Comparison of ENCODE assay signal across 21 cellular contexts in genomic region chr4:43843501-43843900, GRCh38.
A peak's percentile ranks its signal among the peaks of the same experiment; 100 is the strongest.
DNase-seq lines count a peak whose midpoint lies in the region; ATAC-seq, FAIRE-seq and TF ChIP-seq lines count a peak whose summit lies in the region.
"Had no signal": no experiment of that assay in that cellular context is flagged by ENCODE, and none has a peak within 500 bp of the region (broad histone marks: within the 10 kb centered on the region; RNA-seq: fewer than 3 reads in every experiment).

No MANE protein-coding gene starts in this region.

- no peak overlapping the region for H3K4me3 Mint-ChIP-seq in WTC11
- H3K4me3 Mint-ChIP-seq: activated naive CD4-positive, alpha-beta T cell treated with anti-CD3 and anti-CD28 coated beads, Interleukin-2, amount 50 U/mL, for 24 hours; CD8-positive, alpha-beta memory T cell; H9; stimulated activated naive B cell treated with anti-CD40 and anti-IgM and Interleukin-4, amounts not matched to agents 10 μg/mL and 1 μg/mL and 100 μg/mL, for 72 hours had no signal

- DNase-seq in HTR-8/SVneo (ENCODE audit: insufficient read length, low spot score) = peak; percentile 31
- DNase-seq in WTC11 (ENCODE audit: low spot score) = no peak
- DNase-seq in iris pigment epithelial cell (ENCODE audit: low read depth) = peak; percentile 12
- no peak for DNase-seq in prostate gland (ENCODE audit: low spot score)
- DNase-seq in activated CD4-positive, CD25-positive, alpha-beta regulatory T cell treated with anti-CD3 and anti-CD28 coated beads, Interleukin-2, amount 50 U/mL, for 72 hours = no peak
- no peak for DNase-seq in NAMALWA (ENCODE audit: low spot score)
- DNase-seq: activated CD4-positive, alpha-beta T cell treated with anti-CD3 and anti-CD28 coated beads for 48 hours; CD8-positive, alpha-beta memory T cell; central memory CD4-positive, alpha-beta T cell; gastrocnemius medialis; H9; NCI-H1105; NCI-H2171; occipital lobe; small intestine; stimulated activated naive B cell treated with anti-CD40 and anti-IgM and Interleukin-4, amounts not matched to agents 10 μg/mL and 1 μg/mL and 100 μg/mL, for 72 hours; T-helper 2 cell had no signal

- POLR2A ChIA-PET in WTC11 (lab: Charles Lee) = no interaction called here

- intact Hi-C loops in prostate gland (cut with DNase I) = no loop called here

- ATAC-seq in WTC11 (0 out of 2 replicates have a peak, but pooled peaks have one; percentile 28), GM19397 (IDR thresholded peaks at IDR 0.05; ENCODE audit: unreplicated experiment) (no peak)
- ATAC-seq: gastrocnemius medialis; stimulated activated naive B cell treated with anti-CD40 and anti-IgM and Interleukin-4, amounts not matched to agents 10 μg/mL and 1 μg/mL and 100 μg/mL, for 72 hours had no signal

- peaks cover 13% of the 10 kb centered on the region for H3K4me1 Mint-ChIP-seq in WTC11
- H3K4me1 Mint-ChIP-seq: activated naive CD4-positive, alpha-beta T cell treated with anti-CD3 and anti-CD28 coated beads, Interleukin-2, amount 50 U/mL, for 24 hours; CD8-positive, alpha-beta memory T cell; stimulated activated naive B cell treated with anti-CD40 and anti-IgM and Interleukin-4, amounts not matched to agents 10 μg/mL and 1 μg/mL and 100 μg/mL, for 72 hours had no signal

- no peak for TF ChIP-seq POLR2A in prostate gland (IDR thresholded peaks at IDR 0.05)

- H3K36me3 ChIP-seq in prostate gland = no peaks in the 10 kb centered on the region
- H3K36me3 ChIP-seq: gastrocnemius medialis had no signal

- CTCF ChIA-PET in WTC11 (lab: Charles Lee) = no interaction called here

- H3K27me3 ChIP-seq in prostate gland (replicated peaks; ENCODE audit: insufficient read depth) = no peaks in the 10 kb centered on the region
- H3K27me3 ChIP-seq: gastrocnemius medialis had no signal

- no peaks in the 10 kb centered on the region for H3K9me3 ChIP-seq in prostate gland
- H3K9me3 ChIP-seq: gastrocnemius medialis had no signal

- no peak overlapping the region for H3K27ac Mint-ChIP-seq in WTC11
- H3K27ac Mint-ChIP-seq: activated naive CD4-positive, alpha-beta T cell treated with anti-CD3 and anti-CD28 coated beads, Interleukin-2, amount 50 U/mL, for 24 hours; CD8-positive, alpha-beta memory T cell; stimulated activated naive B cell treated with anti-CD40 and anti-IgM and Interleukin-4, amounts not matched to agents 10 μg/mL and 1 μg/mL and 100 μg/mL, for 72 hours had no signal

- H3K27me3 Mint-ChIP-seq in WTC11 (ENCODE audit: low read depth) = no peaks in the 10 kb centered on the region
- H3K27me3 Mint-ChIP-seq: activated naive CD4-positive, alpha-beta T cell treated with anti-CD3 and anti-CD28 coated beads, Interleukin-2, amount 50 U/mL, for 24 hours; CD8-positive, alpha-beta memory T cell; stimulated activated naive B cell treated with anti-CD40 and anti-IgM and Interleukin-4, amounts not matched to agents 10 μg/mL and 1 μg/mL and 100 μg/mL, for 72 hours had no signal

- peaks cover 18% of the 10 kb centered on the region for H3K9me3 Mint-ChIP-seq in WTC11
- H3K9me3 Mint-ChIP-seq: activated naive CD4-positive, alpha-beta T cell treated with anti-CD3 and anti-CD28 coated beads, Interleukin-2, amount 50 U/mL, for 24 hours; stimulated activated naive B cell treated with anti-CD40 and anti-IgM and Interleukin-4, amounts not matched to agents 10 μg/mL and 1 μg/mL and 100 μg/mL, for 72 hours had no signal

- peak; percentile 58 for TF ChIP-seq CTCF in 22Rv1 (IDR thresholded peaks at IDR 0.05)
- no peak for TF ChIP-seq CTCF in WTC11 (IDR thresholded peaks at IDR 0.05)
- no peak for TF ChIP-seq CTCF in prostate gland (IDR thresholded peaks at IDR 0.05)

- H3K36me3 Mint-ChIP-seq in WTC11 = peaks cover 13% of the 10 kb centered on the region
- H3K36me3 Mint-ChIP-seq: activated naive CD4-positive, alpha-beta T cell treated with anti-CD3 and anti-CD28 coated beads, Interleukin-2, amount 50 U/mL, for 24 hours; CD8-positive, alpha-beta memory T cell; stimulated activated naive B cell treated with anti-CD40 and anti-IgM and Interleukin-4, amounts not matched to agents 10 μg/mL and 1 μg/mL and 100 μg/mL, for 72 hours had no signal

- H3K4me1 ChIP-seq in prostate gland (replicated peaks) = no peaks in the 10 kb centered on the region
- H3K4me1 ChIP-seq: gastrocnemius medialis had no signal

- H3K27ac ChIP-seq in 22Rv1 (no peak overlapping the region), prostate gland (no peak overlapping the region)
- H3K27ac ChIP-seq: gastrocnemius medialis had no signal

- no peak for FAIRE-seq in HTR-8/SVneo (lab: Jason Lieb, UNC)
- FAIRE-seq: GM12891, small intestine had no signal

- 18% methylated on average over 1 of the region's 1 CpG for WGBS in prostate gland

- H3K4me3 ChIP-seq in prostate gland = no peak overlapping the region
- H3K4me3 ChIP-seq: gastrocnemius medialis had no signal

TF ChIP-seq in WTC11, 78 proteins besides CTCF, POLR2A, EP300 and RAD21:
- no peak for TF ChIP-seq ZNF425 (CRISPR knock-in tag; conservative IDR thresholded peaks at IDR 0.05)
- TF ChIP-seq NR3C1 (CRISPR knock-in tag; conservative IDR thresholded peaks at IDR 0.05; ENCODE audit: low read depth) = no peak
- TF ChIP-seq E2F4 (CRISPR knock-in tag; IDR thresholded peaks at IDR 0.05; ENCODE audit: borderline replicate concordance, low read depth) = no peak
- TF ChIP-seq ZNF232 (CRISPR knock-in tag; IDR thresholded peaks at IDR 0.05) = no peak
- no peak for TF ChIP-seq MYBL2 (CRISPR knock-in tag; IDR thresholded peaks at IDR 0.05)
- TF ChIP-seq ZNF263 (CRISPR knock-in tag; IDR thresholded peaks at IDR 0.05; ENCODE audit: low read depth) = no peak
- no peak for TF ChIP-seq MXD4 (CRISPR knock-in tag; IDR thresholded peaks at IDR 0.05; ENCODE audit: borderline replicate concordance)
- TF ChIP-seq ZNF317 (CRISPR knock-in tag; IDR thresholded peaks at IDR 0.05; ENCODE audit: borderline replicate concordance, low read depth) = no peak
- no peak for TF ChIP-seq TEAD1 (CRISPR knock-in tag; IDR thresholded peaks at IDR 0.05)
- TF ChIP-seq MLX (CRISPR knock-in tag; IDR thresholded peaks at IDR 0.05) = no peak

Comparison
In these comparisons a context has a peak if more than half of its experiments do, and no peak if none do; other contexts are left out.
1. DNase-seq: peak in HTR-8/SVneo (single experiment) and iris pigment epithelial cell (single experiment); none in WTC11 (single experiment), prostate gland (single experiment), activated CD4-positive, CD25-positive, alpha-beta regulatory T cell treated with anti-CD3 and anti-CD28 coated beads, Interleukin-2, amount 50 U/mL, for 72 hours (single experiment) and NAMALWA (single experiment).